ENCODE assay signal across 19 cellular contexts in genomic region chr5:376951-377325, GRCh38. TPM values are rescaled to one million over a fixed set of nuclear protein-coding genes. Genes with fewer than 3 reads are reported as not detected.
A peak's percentile ranks its signal among the peaks of the same experiment; 100 is the strongest.
DNase-seq lines count a peak whose midpoint lies in the region; ATAC-seq and TF ChIP-seq lines count a peak whose summit lies in the region.
"Had no signal": no experiment of that assay in that cellular context is flagged by ENCODE, and none has a peak within 500 bp of the region (broad histone marks: within the 10 kb centered on the region; RNA-seq: fewer than 3 reads in every experiment).

No MANE protein-coding gene starts in this region.

- TF ChIP-seq RAD21 in SK-N-SH (IDR thresholded peaks at IDR 0.05; ENCODE audit: low read length): no peak

- intact Hi-C loops in activated T-helper 2 cell treated with anti-CD3 and anti-CD28 coated beads, Interferon-gamma antibody, Interleukin-2, Interleukin-4, amounts not matched to agents 10 μg/mL and 5 μg/mL and 100 μg/mL, durations not matched to agents 14 hours and 24 hours and 36 hours (cut with micrococcal nuclease): loop anchor here (5.0 kb wide), 2 partner anchors 35 to 80 kb away; no protein-coding TSS in a partner anchor

- peaks cover 66% of the 10 kb centered on the region for H3K36me3 Mint-ChIP-seq in activated T-helper 2 cell treated with anti-CD3 and anti-CD28 coated beads, Interferon-gamma antibody, Interleukin-2, Interleukin-4, amounts not matched to agents 10 μg/mL and 5 μg/mL and 100 μg/mL, durations not matched to agents 14 hours and 24 hours and 36 hours (ENCODE audit: low read depth)
- no peaks in the 10 kb centered on the region for H3K36me3 Mint-ChIP-seq in progenitor cell of endocrine pancreas (ENCODE audit: insufficient read depth)

- H3K27me3 ChIP-seq in SK-N-SH (ENCODE audit: insufficient read depth): peaks cover 9% of the 10 kb centered on the region; the same call in 1 of the 2 replicates
- H3K27me3 ChIP-seq: right lobe of liver had no signal

- H3K79me2 ChIP-seq in SK-N-SH (ENCODE audit: insufficient read depth): no peaks in the 10 kb centered on the region

- POLR2A ChIA-PET in SK-N-SH (lab: Yijun Ruan, JAX): no interaction called here

- no peaks in the 10 kb centered on the region for H3K9me2 ChIP-seq in SK-N-SH

- CTCF ChIA-PET in SK-N-SH (lab: Yijun Ruan, JAX): no interaction called here

- no peaks in the 10 kb centered on the region for H3F3A ChIP-seq in SK-N-SH (replicated peaks; ENCODE audit: insufficient read depth)

- H4K20me1 ChIP-seq in SK-N-SH (ENCODE audit: insufficient read depth): no peaks in the 10 kb centered on the region

- H2AFZ ChIP-seq in SK-N-SH (ENCODE audit: low read depth): no peak overlapping the region

- no peak for TF ChIP-seq EP300 in SK-N-SH (IDR thresholded peaks at IDR 0.05; ENCODE audit: borderline replicate concordance in 1 of 2, low read depth in 1 of 2, low read length in 1 of 2)

- 88% methylated on average over 8 of the region's 8 CpGs for WGBS in SK-N-SH (ENCODE audit: low lambda C conversion rate)

- H3K9me3 ChIP-seq in SK-N-SH: no peaks in the 10 kb centered on the region
- H3K9me3 ChIP-seq: right lobe of liver had no signal

- peaks cover 0 to 10% of the 10 kb centered on the region in 2 experiments; a peak in 1 of 4 replicates for H3K4me1 ChIP-seq in SK-N-SH (ENCODE audit: control insufficient read depth in 1 of 2, insufficient read depth in 2 of 2, low read depth in 1 of 2, low read length in 1 of 2)
- H3K4me1 ChIP-seq: right lobe of liver had no signal

- no peak overlapping the region for H3K27ac ChIP-seq in SK-N-SH (ENCODE audit: low read depth in 2 of 2, low read length in 1 of 2)
- H3K27ac ChIP-seq: 22Rv1, BLaER1, right lobe of liver had no signal

- peaks cover 10% of the 10 kb centered on the region for H3K9me3 Mint-ChIP-seq in activated T-helper 2 cell treated with anti-CD3 and anti-CD28 coated beads, Interferon-gamma antibody, Interleukin-2, Interleukin-4, amounts not matched to agents 10 μg/mL and 5 μg/mL and 100 μg/mL, durations not matched to agents 14 hours and 24 hours and 36 hours
- H3K9me3 Mint-ChIP-seq in progenitor cell of endocrine pancreas (ENCODE audit: low read depth): peaks cover 4% of the 10 kb centered on the region

- no peak for TF ChIP-seq CTCF in SK-N-SH (IDR thresholded peaks at IDR 0.05)
- TF ChIP-seq CTCF in progenitor cell of endocrine pancreas (IDR thresholded peaks at IDR 0.05; ENCODE audit: unreplicated experiment): no peak

- no peak overlapping the region for H3K4me3 ChIP-seq in SK-N-SH (ENCODE audit: low read depth in 2 of 2, low read length in 1 of 2)
- H3K4me3 ChIP-seq: BLaER1, right lobe of liver had no signal

- DNase-seq in SK-N-SH (peak; percentile 17), D341Med (ENCODE audit: low spot score) (peak; percentile 9), progenitor cell of endocrine pancreas (ENCODE audit: low spot score, unreplicated experiment) (peak; percentile 1), HuH-7 (ENCODE audit: low spot score) (no peak), inferior parietal cortex (ENCODE audit: extremely low spot score) (no peak), NCI-H187 treated with DMSO at 0.1 percent for 48 hours (lab: John Stamatoyannopoulos, UW) (no peak)
- no peak for DNase-seq in activated T-helper 2 cell treated with anti-CD3 and anti-CD28 coated beads, Interferon-gamma antibody, Interleukin-2, Interleukin-4, amounts not matched to agents 10 μg/mL and 5 μg/mL and 100 μg/mL, durations not matched to agents 14 hours and 24 hours and 36 hours (ENCODE audit: low spot score)
- DNase-seq: DMS 273 treated with DMSO at 0.1 percent for 48 hours, foreskin fibroblast, KG1, NCI-H2081 treated with DMSO at 0.1 percent for 48 hours, NCI-H510A treated with DMSO at 0.1 percent for 48 hours, nucleus accumbens, SHP77 treated with DMSO at 0.1 percent for 48 hours, T1000 had no signal

- no peak overlapping the region for H3K9ac ChIP-seq in SK-N-SH
- H3K9ac ChIP-seq: BLaER1 had no signal

- H3K4me1 Mint-ChIP-seq in activated T-helper 2 cell treated with anti-CD3 and anti-CD28 coated beads, Interferon-gamma antibody, Interleukin-2, Interleukin-4, amounts not matched to agents 10 μg/mL and 5 μg/mL and 100 μg/mL, durations not matched to agents 14 hours and 24 hours and 36 hours (ENCODE audit: low read depth): peaks cover 70% of the 10 kb centered on the region
- H3K4me1 Mint-ChIP-seq in progenitor cell of endocrine pancreas (ENCODE audit: low read depth): no peaks in the 10 kb centered on the region

- no peaks in the 10 kb centered on the region for H3K36me3 ChIP-seq in SK-N-SH (replicated peaks in 1 of 2; ENCODE audit: control insufficient read depth in 1 of 2, insufficient read depth in 2 of 2, low read length in 1 of 2)
- H3K36me3 ChIP-seq: BLaER1, right lobe of liver had no signal

- no peak overlapping the region for H3K4me2 ChIP-seq in SK-N-SH

- H3K27ac Mint-ChIP-seq in activated T-helper 2 cell treated with anti-CD3 and anti-CD28 coated beads, Interferon-gamma antibody, Interleukin-2, Interleukin-4, amounts not matched to agents 10 μg/mL and 5 μg/mL and 100 μg/mL, durations not matched to agents 14 hours and 24 hours and 36 hours: peak overlapping the region; percentile 47
- H3K27ac Mint-ChIP-seq in progenitor cell of endocrine pancreas: no peak overlapping the region

- H3K27me3 Mint-ChIP-seq in activated T-helper 2 cell treated with anti-CD3 and anti-CD28 coated beads, Interferon-gamma antibody, Interleukin-2, Interleukin-4, amounts not matched to agents 10 μg/mL and 5 μg/mL and 100 μg/mL, durations not matched to agents 14 hours and 24 hours and 36 hours (ENCODE audit: low read depth): no peaks in the 10 kb centered on the region
- H3K27me3 Mint-ChIP-seq in progenitor cell of endocrine pancreas: peaks cover 39% of the 10 kb centered on the region

- no peak for ATAC-seq in SK-N-SH treated with all-trans-retinoic acid at 6 μM for 48 hours
- ATAC-seq: right lobe of liver had no signal

- no peak overlapping the region for H3K4me3 Mint-ChIP-seq in activated T-helper 2 cell treated with anti-CD3 and anti-CD28 coated beads, Interferon-gamma antibody, Interleukin-2, Interleukin-4, amounts not matched to agents 10 μg/mL and 5 μg/mL and 100 μg/mL, durations not matched to agents 14 hours and 24 hours and 36 hours (ENCODE audit: low read depth)
- no peak overlapping the region for H3K4me3 Mint-ChIP-seq in progenitor cell of endocrine pancreas (ENCODE audit: low read depth)

TF ChIP-seq in SK-N-SH, 30 proteins besides CTCF, POLR2A, EP300 and RAD21 (continues in another document):
- TF ChIP-seq FOXJ3 (CRISPR knock-in tag; IDR thresholded peaks at IDR 0.05): no peak
- no peak for TF ChIP-seq GATA2 (CRISPR knock-in tag; IDR thresholded peaks at IDR 0.05)
- TF ChIP-seq TCF12 (IDR thresholded peaks at IDR 0.05): no peak

TF ChIP-seq in SK-N-SH treated with all-trans-retinoic acid at 6 μM for 48 hours, 23 proteins besides CTCF, POLR2A, EP300 and RAD21 (continues in another document):
- no peak for TF ChIP-seq PATZ1 (CRISPR knock-in tag; IDR thresholded peaks at IDR 0.05; ENCODE audit: borderline replicate concordance)
- TF ChIP-seq ZNF8 (CRISPR knock-in tag; IDR thresholded peaks at IDR 0.05): no peak
- no peak for TF ChIP-seq OSR1 (CRISPR knock-in tag; IDR thresholded peaks at IDR 0.05)
- no peak for TF ChIP-seq TSHZ2 (CRISPR knock-in tag; IDR thresholded peaks at IDR 0.05)
- no peak for TF ChIP-seq RARB (CRISPR knock-in tag; IDR thresholded peaks at IDR 0.05)
- TF ChIP-seq ZFP30 (CRISPR knock-in tag; IDR thresholded peaks at IDR 0.05): no peak
- TF ChIP-seq PPARA (CRISPR knock-in tag; IDR thresholded peaks at IDR 0.05; ENCODE audit: borderline replicate concordance): no peak

RNA-seq across cellular contexts. Expression of gene AHRR, which starts 55.4 kb away (rescaled TPM):
- 0.71 and 0.99 TPM in 2 replicates for polyA plus RNA-seq in SK-N-SH (2012; rRNA removed)
- 0.40 and 0.49 TPM in 2 replicates for polyA plus RNA-seq in SK-N-SH (2012; cell fraction: cytosol; rRNA removed)
- polyA plus RNA-seq in SK-N-SH (2012; cell fraction: nucleus; rRNA removed): 3.2 and 3.3 TPM in 2 replicates
- total RNA-seq in activated T-helper 2 cell treated with anti-CD3 and anti-CD28 coated beads, Interferon-gamma antibody, Interleukin-2, Interleukin-4, amounts not matched to agents 10 μg/mL and 5 μg/mL and 100 μg/mL, durations not matched to agents 14 hours and 24 hours and 36 hours: 33.3 and 34.9 TPM in 2 replicates
- total RNA-seq in progenitor cell of endocrine pancreas: 0.69 and 1.3 TPM in 2 replicates

Comparison
In these comparisons a context has a peak if more than half of its experiments do, and no peak if none do; other contexts are left out.
1. DNase-seq: peak in SK-N-SH (single experiment), D341Med (single experiment) and progenitor cell of endocrine pancreas (single experiment); none in activated T-helper 2 cell treated with anti-CD3 and anti-CD28 coated beads, Interferon-gamma antibody, Interleukin-2, Interleukin-4, amounts not matched to agents 10 μg/mL and 5 μg/mL and 100 μg/mL, durations not matched to agents 14 hours and 24 hours and 36 hours (single experiment), HuH-7 (single experiment), inferior parietal cortex (single experiment) and NCI-H187 treated with DMSO at 0.1 percent for 48 hours (single experiment).
2. RNA of gene AHRR, which starts 55.4 kb away (total RNA-seq): 33.3 to 34.9 TPM in activated T-helper 2 cell treated with anti-CD3 and anti-CD28 coated beads, Interferon-gamma antibody, Interleukin-2, Interleukin-4, amounts not matched to agents 10 μg/mL and 5 μg/mL and 100 μg/mL, durations not matched to agents 14 hours and 24 hours and 36 hours; 0.69 to 1.3 TPM in progenitor cell of endocrine pancreas; every median in the first group is over 10 times any median in the second.